In the genomic region with DNA sequence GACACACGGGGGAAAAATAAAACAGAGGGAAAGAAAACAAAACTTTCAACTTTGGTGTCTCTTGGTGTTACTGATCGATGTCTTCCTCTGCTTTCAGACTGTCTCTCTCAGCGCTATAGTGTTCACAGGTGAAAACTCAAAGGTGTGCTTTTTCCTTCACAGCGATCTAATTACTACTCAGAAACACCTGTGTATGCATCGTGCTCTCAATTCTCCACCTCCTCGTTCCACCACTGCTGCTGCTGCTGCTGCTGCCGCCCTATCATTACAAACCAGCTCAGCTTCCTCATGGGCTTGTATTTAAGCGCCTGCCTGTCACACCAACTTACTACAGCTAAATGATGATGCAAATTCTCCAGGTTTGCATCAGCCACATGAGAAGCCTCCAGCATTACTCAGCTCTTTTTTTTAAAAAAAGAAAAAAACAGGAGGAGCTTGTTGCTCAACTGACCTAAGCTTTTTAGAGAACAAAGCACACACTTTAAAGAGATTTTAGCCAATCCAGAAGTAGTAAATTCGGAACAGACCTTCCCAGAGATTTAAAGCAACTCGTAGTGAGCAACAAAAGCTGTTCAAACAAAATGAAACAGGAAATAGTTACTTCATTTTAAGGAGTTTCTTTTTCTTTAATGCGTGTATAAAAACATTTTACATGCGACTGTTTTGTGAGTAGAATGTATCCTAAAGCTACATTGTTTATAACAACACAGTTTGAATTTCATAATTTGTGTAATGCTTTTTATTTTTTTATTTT, we compare ENCODE assay signal across 1 cellular context.
TF ChIP-seq lines count a peak whose summit lies in the region.

A gene (minus strand): TSS at position 274 of the 754 bp plus-strand sequence. CDS start 280 bp downstream, outside the sequence.

TF ChIP-seq in K562, 482 proteins besides CTCF, POLR2A, EP300 and RAD21 (continued from another document and continues in another):
- TF ChIP-seq PHB (CRISPR knock-in tag; IDR thresholded peaks at IDR 0.05) (no peak), STAT5A (IDR thresholded peaks at IDR 0.05; ENCODE audit: borderline replicate concordance, low read length) (peak; percentile 24; the same call in 1 of the 2 replicates), ZNF121 (CRISPR knock-in tag; conservative IDR thresholded peaks at IDR 0.05) (no peak), KLF10 (CRISPR knock-in tag; IDR thresholded peaks at IDR 0.05) (no peak), CSDE1 (IDR thresholded peaks at IDR 0.05) (peak in 1 of 2 experiments; percentile 53; a peak in 1 of 4 replicates), ESRRB (CRISPR knock-in tag; IDR thresholded peaks at IDR 0.05; ENCODE audit: borderline replicate concordance) (no peak), MAFK (IDR thresholded peaks at IDR 0.05; ENCODE audit: low read length) (peak; percentile 92), HMGN3 (IDR thresholded peaks at IDR 0.05; ENCODE audit: borderline replicate concordance, extremely low read depth, insufficient read length, low read depth, low read length) (no peak), LARP7 (IDR thresholded peaks at IDR 0.05) (peak; percentile 75; the same call in 1 of the 2 replicates), ELF1 (tag; IDR thresholded peaks at IDR 0.05) (peak; percentile 64), MECOM (CRISPR knock-in tag; IDR thresholded peaks at IDR 0.05) (no peak), NR1H2 (CRISPR knock-in tag; IDR thresholded peaks at IDR 0.05) (no peak), ZBTB1 (CRISPR knock-in tag; IDR thresholded peaks at IDR 0.05; ENCODE audit: borderline replicate concordance, low read depth) (no peak), CEBPB (tag; IDR thresholded peaks at IDR 0.05) (peak; percentile 98), FIP1L1 (IDR thresholded peaks at IDR 0.05; ENCODE audit: low read depth, low read length, poor library complexity, severe bottlenecking) (no peak), L3MBTL2 (IDR thresholded peaks at IDR 0.05) (peak; percentile 59; the same call in 1 of the 2 replicates), ETV6 (IDR thresholded peaks at IDR 0.05; ENCODE audit: borderline replicate concordance in 1 of 2, low read depth in 2 of 2, low read length in 1 of 2) (0 out of 4 replicates have a peak, but pooled peaks of 1 of the 2 experiments have one; percentile 50), ETV6 (CRISPR knock-in tag; IDR thresholded peaks at IDR 0.05; ENCODE audit: borderline replicate concordance) (no peak), ZNF354B (CRISPR knock-in tag; IDR thresholded peaks at IDR 0.05) (no peak), ZNF274 (IDR thresholded peaks at IDR 0.05; ENCODE audit: borderline replicate concordance, low read depth, low read length) (no peak), U2AF2 (optimal IDR thresholded peaks at IDR 0.05; ENCODE audit: low read depth, low read length) (no peak), NRF1 (conservative IDR thresholded peaks at IDR 0.05 in 1 of 2, IDR thresholded peaks at IDR 0.05 in 1 of 2) (peak; percentile 7 to 21; a peak in 1 of 4 replicates), ZNF316 (IDR thresholded peaks at IDR 0.05) (peak; percentile 100), NR2F6 (CRISPR knock-in tag; IDR thresholded peaks at IDR 0.05) (no peak), ATF7 (IDR thresholded peaks at IDR 0.05) (peak; percentile 98), BACH1 (tag; IDR thresholded peaks at IDR 0.05) (peak; percentile 100), STAT5B (CRISPR knock-in tag; IDR thresholded peaks at IDR 0.05) (no peak), NONO (IDR thresholded peaks at IDR 0.05; ENCODE audit: low read depth in 2 of 2, low read length in 1 of 2) (peak in 1 of 2 experiments; percentile 45; a peak in 1 of 4 replicates), ZNF212 (CRISPR knock-in tag; IDR thresholded peaks at IDR 0.05) (no peak), GATA2 (CRISPR knock-in tag; IDR thresholded peaks at IDR 0.05) (no peak), HCFC1 (IDR thresholded peaks at IDR 0.05; ENCODE audit: low read depth, low read length) (0 out of 2 replicates have a peak, but pooled peaks have one; percentile 32), BRD9 (IDR thresholded peaks at IDR 0.05; ENCODE audit: low read depth, partially characterized antibody) (peak; percentile 62), JUN (IDR thresholded peaks at IDR 0.05; ENCODE audit: borderline replicate concordance, low read depth, low read length) (peak; percentile 81), JUN (CRISPR knock-in tag; IDR thresholded peaks at IDR 0.05; ENCODE audit: borderline replicate concordance) (0 out of 2 replicates have a peak, but pooled peaks have one; percentile 6), BRD4 (IDR thresholded peaks at IDR 0.05) (no peak; the same call in 1 of the 2 replicates), SRF (CRISPR knock-in tag; IDR thresholded peaks at IDR 0.05) (peak in 1 of 2 experiments; percentile 70; a peak in 1 of 4 replicates), TCFL5 (CRISPR knock-in tag; conservative IDR thresholded peaks at IDR 0.05) (no peak), JUND (IDR thresholded peaks at IDR 0.05; ENCODE audit: borderline replicate concordance, low read depth, low read length) (peak; percentile 96), JUND (tag; IDR thresholded peaks at IDR 0.05; ENCODE audit: borderline replicate concordance, low read depth, low read length) (peak; percentile 81; the same call in 2 of the 3 replicates), C11orf30 (IDR thresholded peaks at IDR 0.05; ENCODE audit: low read depth) (peak; percentile 94), ZNF77 (CRISPR knock-in tag; IDR thresholded peaks at IDR 0.05) (no peak), MAFG (tag; conservative IDR thresholded peaks at IDR 0.05) (peak; percentile 98), KDM5B (IDR thresholded peaks at IDR 0.05; ENCODE audit: insufficient replicate concordance, low read depth, low read length) (peak; percentile 96), RFX1 (IDR thresholded peaks at IDR 0.05) (no peak)
- TF ChIP-seq, protein P1, sequence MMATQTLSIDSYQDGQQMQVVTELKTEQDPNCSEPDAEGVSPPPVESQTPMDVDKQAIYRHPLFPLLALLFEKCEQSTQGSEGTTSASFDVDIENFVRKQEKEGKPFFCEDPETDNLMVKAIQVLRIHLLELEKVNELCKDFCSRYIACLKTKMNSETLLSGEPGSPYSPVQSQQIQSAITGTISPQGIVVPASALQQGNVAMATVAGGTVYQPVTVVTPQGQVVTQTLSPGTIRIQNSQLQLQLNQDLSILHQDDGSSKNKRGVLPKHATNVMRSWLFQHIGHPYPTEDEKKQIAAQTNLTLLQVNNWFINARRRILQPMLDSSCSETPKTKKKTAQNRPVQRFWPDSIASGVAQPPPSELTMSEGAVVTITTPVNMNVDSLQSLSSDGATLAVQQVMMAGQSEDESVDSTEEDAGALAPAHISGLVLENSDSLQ (IDR thresholded peaks at IDR 0.05): peak; percentile 96
- TF ChIP-seq, protein P2, sequence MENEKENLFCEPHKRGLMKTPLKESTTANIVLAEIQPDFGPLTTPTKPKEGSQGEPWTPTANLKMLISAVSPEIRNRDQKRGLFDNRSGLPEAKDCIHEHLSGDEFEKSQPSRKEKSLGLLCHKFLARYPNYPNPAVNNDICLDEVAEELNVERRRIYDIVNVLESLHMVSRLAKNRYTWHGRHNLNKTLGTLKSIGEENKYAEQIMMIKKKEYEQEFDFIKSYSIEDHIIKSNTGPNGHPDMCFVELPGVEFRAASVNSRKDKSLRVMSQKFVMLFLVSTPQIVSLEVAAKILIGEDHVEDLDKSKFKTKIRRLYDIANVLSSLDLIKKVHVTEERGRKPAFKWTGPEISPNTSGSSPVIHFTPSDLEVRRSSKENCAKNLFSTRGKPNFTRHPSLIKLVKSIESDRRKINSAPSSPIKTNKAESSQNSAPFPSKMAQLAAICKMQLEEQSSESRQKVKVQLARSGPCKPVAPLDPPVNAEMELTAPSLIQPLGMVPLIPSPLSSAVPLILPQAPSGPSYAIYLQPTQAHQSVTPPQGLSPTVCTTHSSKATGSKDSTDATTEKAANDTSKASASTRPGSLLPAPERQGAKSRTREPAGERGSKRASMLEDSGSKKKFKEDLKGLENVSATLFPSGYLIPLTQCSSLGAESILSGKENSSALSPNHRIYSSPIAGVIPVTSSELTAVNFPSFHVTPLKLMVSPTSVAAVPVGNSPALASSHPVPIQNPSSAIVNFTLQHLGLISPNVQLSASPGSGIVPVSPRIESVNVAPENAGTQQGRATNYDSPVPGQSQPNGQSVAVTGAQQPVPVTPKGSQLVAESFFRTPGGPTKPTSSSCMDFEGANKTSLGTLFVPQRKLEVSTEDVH (IDR thresholded peaks at IDR 0.05; ENCODE audit: low read depth, partially characterized antibody): peak; percentile 54
- TF ChIP-seq, protein P3, sequence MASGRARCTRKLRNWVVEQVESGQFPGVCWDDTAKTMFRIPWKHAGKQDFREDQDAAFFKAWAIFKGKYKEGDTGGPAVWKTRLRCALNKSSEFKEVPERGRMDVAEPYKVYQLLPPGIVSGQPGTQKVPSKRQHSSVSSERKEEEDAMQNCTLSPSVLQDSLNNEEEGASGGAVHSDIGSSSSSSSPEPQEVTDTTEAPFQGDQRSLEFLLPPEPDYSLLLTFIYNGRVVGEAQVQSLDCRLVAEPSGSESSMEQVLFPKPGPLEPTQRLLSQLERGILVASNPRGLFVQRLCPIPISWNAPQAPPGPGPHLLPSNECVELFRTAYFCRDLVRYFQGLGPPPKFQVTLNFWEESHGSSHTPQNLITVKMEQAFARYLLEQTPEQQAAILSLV (tag; IDR thresholded peaks at IDR 0.05): peak; percentile 92
- TF ChIP-seq, protein P4, sequence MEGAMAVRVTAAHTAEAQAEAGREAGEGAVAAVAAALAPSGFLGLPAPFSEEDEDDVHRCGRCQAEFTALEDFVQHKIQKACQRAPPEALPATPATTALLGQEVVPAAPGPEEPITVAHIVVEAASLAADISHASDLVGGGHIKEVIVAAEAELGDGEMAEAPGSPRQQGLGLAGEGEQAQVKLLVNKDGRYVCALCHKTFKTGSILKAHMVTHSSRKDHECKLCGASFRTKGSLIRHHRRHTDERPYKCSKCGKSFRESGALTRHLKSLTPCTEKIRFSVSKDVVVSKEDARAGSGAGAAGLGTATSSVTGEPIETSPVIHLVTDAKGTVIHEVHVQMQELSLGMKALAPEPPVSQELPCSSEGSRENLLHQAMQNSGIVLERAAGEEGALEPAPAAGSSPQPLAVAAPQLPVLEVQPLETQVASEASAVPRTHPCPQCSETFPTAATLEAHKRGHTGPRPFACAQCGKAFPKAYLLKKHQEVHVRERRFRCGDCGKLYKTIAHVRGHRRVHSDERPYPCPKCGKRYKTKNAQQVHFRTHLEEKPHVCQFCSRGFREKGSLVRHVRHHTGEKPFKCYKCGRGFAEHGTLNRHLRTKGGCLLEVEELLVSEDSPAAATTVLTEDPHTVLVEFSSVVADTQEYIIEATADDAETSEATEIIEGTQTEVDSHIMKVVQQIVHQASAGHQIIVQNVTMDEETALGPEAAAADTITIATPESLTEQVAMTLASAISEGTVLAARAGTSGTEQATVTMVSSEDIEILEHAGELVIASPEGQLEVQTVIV (CRISPR knock-in tag; IDR thresholded peaks at IDR 0.05; ENCODE audit: borderline replicate concordance): no peak
- TF ChIP-seq, protein P5, sequence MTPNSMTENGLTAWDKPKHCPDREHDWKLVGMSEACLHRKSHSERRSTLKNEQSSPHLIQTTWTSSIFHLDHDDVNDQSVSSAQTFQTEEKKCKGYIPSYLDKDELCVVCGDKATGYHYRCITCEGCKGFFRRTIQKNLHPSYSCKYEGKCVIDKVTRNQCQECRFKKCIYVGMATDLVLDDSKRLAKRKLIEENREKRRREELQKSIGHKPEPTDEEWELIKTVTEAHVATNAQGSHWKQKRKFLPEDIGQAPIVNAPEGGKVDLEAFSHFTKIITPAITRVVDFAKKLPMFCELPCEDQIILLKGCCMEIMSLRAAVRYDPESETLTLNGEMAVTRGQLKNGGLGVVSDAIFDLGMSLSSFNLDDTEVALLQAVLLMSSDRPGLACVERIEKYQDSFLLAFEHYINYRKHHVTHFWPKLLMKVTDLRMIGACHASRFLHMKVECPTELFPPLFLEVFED (CRISPR knock-in tag; conservative IDR thresholded peaks at IDR 0.05): peak; percentile 76; the same call in 1 of the 2 replicates
- TF ChIP-seq, protein P6, sequence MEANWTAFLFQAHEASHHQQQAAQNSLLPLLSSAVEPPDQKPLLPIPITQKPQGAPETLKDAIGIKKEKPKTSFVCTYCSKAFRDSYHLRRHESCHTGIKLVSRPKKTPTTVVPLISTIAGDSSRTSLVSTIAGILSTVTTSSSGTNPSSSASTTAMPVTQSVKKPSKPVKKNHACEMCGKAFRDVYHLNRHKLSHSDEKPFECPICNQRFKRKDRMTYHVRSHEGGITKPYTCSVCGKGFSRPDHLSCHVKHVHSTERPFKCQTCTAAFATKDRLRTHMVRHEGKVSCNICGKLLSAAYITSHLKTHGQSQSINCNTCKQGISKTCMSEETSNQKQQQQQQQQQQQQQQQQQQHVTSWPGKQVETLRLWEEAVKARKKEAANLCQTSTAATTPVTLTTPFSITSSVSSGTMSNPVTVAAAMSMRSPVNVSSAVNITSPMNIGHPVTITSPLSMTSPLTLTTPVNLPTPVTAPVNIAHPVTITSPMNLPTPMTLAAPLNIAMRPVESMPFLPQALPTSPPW (CRISPR knock-in tag; IDR thresholded peaks at IDR 0.05): peak; percentile 54; the same call in 1 of the 2 replicates
- TF ChIP-seq, protein P7, sequence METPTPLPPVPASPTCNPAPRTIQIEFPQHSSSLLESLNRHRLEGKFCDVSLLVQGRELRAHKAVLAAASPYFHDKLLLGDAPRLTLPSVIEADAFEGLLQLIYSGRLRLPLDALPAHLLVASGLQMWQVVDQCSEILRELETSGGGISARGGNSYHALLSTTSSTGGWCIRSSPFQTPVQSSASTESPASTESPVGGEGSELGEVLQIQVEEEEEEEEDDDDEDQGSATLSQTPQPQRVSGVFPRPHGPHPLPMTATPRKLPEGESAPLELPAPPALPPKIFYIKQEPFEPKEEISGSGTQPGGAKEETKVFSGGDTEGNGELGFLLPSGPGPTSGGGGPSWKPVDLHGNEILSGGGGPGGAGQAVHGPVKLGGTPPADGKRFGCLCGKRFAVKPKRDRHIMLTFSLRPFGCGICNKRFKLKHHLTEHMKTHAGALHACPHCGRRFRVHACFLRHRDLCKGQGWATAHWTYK (CRISPR knock-in tag; IDR thresholded peaks at IDR 0.05): no peak
